ENCODE assay signal across 18 cellular contexts in genomic region chr17:8076502-8077266, GRCh38. TPM values are rescaled to one million over a fixed set of nuclear protein-coding genes. Genes with fewer than 3 reads are reported as not detected.
DNase-seq lines count a peak whose midpoint lies in the region; ATAC-seq and TF ChIP-seq lines count a peak whose summit lies in the region.
"Had no signal": no experiment of that assay in that cellular context is flagged by ENCODE, and none has a peak within 500 bp of the region (broad histone marks: within the 10 kb centered on the region; RNA-seq: fewer than 3 reads in every experiment).

No MANE protein-coding gene starts in this region.

- CTCF ChIA-PET in HEK293 (lab: Yijun Ruan, JAX), result interaction anchor here (0.6 to 27.3 kb wide), 5 partner anchors 12 to 300 kb away, joined by 3 to 561 read pairs (median 214); partner anchors contain the start of gene ALOX12B

- H2BK15ac ChIP-seq in neuronal stem cell (ENCODE audit: low read length), result no peak overlapping the region

- peak overlapping the region; percentile 24 for H3K9ac ChIP-seq in neuronal stem cell (ENCODE audit: low read depth, low read length, poor library complexity)
- H3K9ac ChIP-seq: BLaER1, GM23248 had no signal

- no peak overlapping the region for H4K91ac ChIP-seq in neuronal stem cell (ENCODE audit: low read depth, low read length, poor library complexity)

- TF ChIP-seq CTCF in HEK293 (tag by site-specific recombination; IDR thresholded peaks at IDR 0.05), result no peak

- H3K4me1 ChIP-seq in HEK293 (ENCODE audit: control insufficient read depth, insufficient read depth, low read length) (peaks cover 7% of the 10 kb centered on the region), neuronal stem cell (ENCODE audit: control insufficient read depth in 2 of 2, insufficient read depth in 1 of 2, low read depth in 1 of 2, low read length in 2 of 2) (peaks cover 4 to 10% of the 10 kb centered on the region in 2 donors)

- H3K27me3 Mint-ChIP-seq in activated naive CD4-positive, alpha-beta T cell treated with anti-CD3 and anti-CD28 coated beads, Interleukin-2, amount 50 U/mL, for 24 hours, result peaks cover 19% of the 10 kb centered on the region

- H3K9me3 ChIP-seq in HEK293 (ENCODE audit: control insufficient read depth, insufficient read depth, low read depth, low read length) (no peaks in the 10 kb centered on the region; the same call in 1 of the 2 replicates), neuronal stem cell (replicated peaks in 1 of 2; ENCODE audit: control insufficient read depth in 2 of 2, insufficient read depth in 1 of 2, low read depth in 1 of 2, low read length in 2 of 2) (no peaks in the 10 kb centered on the region)
- H3K9me3 ChIP-seq: BLaER1, HAP-1 had no signal

- no peaks in the 10 kb centered on the region for H3K79me1 ChIP-seq in neuronal stem cell (ENCODE audit: low read depth, low read length)

- H3K18ac ChIP-seq in neuronal stem cell (ENCODE audit: low read length), result no peak overlapping the region

- H3K36me3 ChIP-seq in HEK293 (ENCODE audit: control insufficient read depth in 2 of 2, insufficient read depth in 1 of 2, low read length in 2 of 2) (peaks cover 0 to 3% of the 10 kb centered on the region in 2 experiments; a peak in 1 of 3 replicates), neuronal stem cell (replicated peaks in 1 of 2; ENCODE audit: control insufficient read depth in 2 of 2, insufficient read depth in 2 of 2, low read length in 2 of 2) (no peaks in the 10 kb centered on the region)
- H3K36me3 ChIP-seq: BLaER1, HAP-1 had no signal

- DNase-seq in activated naive CD4-positive, alpha-beta T cell treated with Interleukin-2 at 50 U/mL for 16 hours, result no peak
- no peak for DNase-seq in neuronal stem cell (ENCODE audit: low spot score)
- no peak for DNase-seq in T1000 (lab: John Stamatoyannopoulos, UW)
- no peak for DNase-seq in activated CD8-positive, alpha-beta memory T cell treated with anti-CD3 and anti-CD28 coated beads, Interleukin-2, amount 50 U/mL, for 48 hours
- DNase-seq: 8988T; CD4-positive, alpha-beta memory T cell; DMS153; DMS79 treated with DMSO at 0.1 percent for 48 hours; GF-D8; GM23248 had no signal

- no peaks in the 10 kb centered on the region for H3K9me3 Mint-ChIP-seq in activated naive CD4-positive, alpha-beta T cell treated with anti-CD3 and anti-CD28 coated beads, Interleukin-2, amount 50 U/mL, for 24 hours
- H3K9me3 Mint-ChIP-seq: CD4-positive, alpha-beta memory T cell had no signal

- no peak overlapping the region for H2AK5ac ChIP-seq in neuronal stem cell (ENCODE audit: low read depth, low read length)

- no peak overlapping the region for H3K14ac ChIP-seq in neuronal stem cell (ENCODE audit: low read length)

- no peak overlapping the region for H4K8ac ChIP-seq in neuronal stem cell (ENCODE audit: low read depth, low read length)

- no peak overlapping the region for H2BK12ac ChIP-seq in neuronal stem cell (ENCODE audit: low read length)

- POLR2A ChIA-PET in HEK293 (lab: Yijun Ruan, JAX), result no interaction called here

- no peak overlapping the region for H2BK120ac ChIP-seq in neuronal stem cell (ENCODE audit: low read depth, low read length)

- H2BK5ac ChIP-seq in neuronal stem cell (ENCODE audit: low read length), result no peak overlapping the region

- no peak for ATAC-seq in HG03025 (IDR thresholded peaks at IDR 0.05; ENCODE audit: low FRiP score, unreplicated experiment)

- H3K4me3 ChIP-seq in HEK293 (ENCODE audit: low read depth, low read length) (no peak overlapping the region), neuronal stem cell (ENCODE audit: low read length in 2 of 2) (no peak overlapping the region)
- H3K4me3 ChIP-seq: BLaER1, GM23248, HAP-1 had no signal

- peaks cover 24 to 91% (median 77%) of the 10 kb centered on the region in 3 experiments for H3K27me3 ChIP-seq in neuronal stem cell (ENCODE audit: control insufficient read depth in 3 of 3, insufficient read depth in 3 of 3, low read depth in 1 of 3, low read length in 3 of 3)

- H3K4me3 Mint-ChIP-seq in activated naive CD4-positive, alpha-beta T cell treated with anti-CD3 and anti-CD28 coated beads, Interleukin-2, amount 50 U/mL, for 24 hours, result no peak overlapping the region

- no peak overlapping the region for H3K4ac ChIP-seq in neuronal stem cell (ENCODE audit: low read length)

- H2AFZ ChIP-seq in neuronal stem cell (ENCODE audit: low read length), result no peak overlapping the region
- H2AFZ ChIP-seq: GM23248 had no signal

- no peak overlapping the region for H3K4me2 ChIP-seq in neuronal stem cell (ENCODE audit: insufficient read depth, low read length, poor library complexity, severe bottlenecking)
- H3K4me2 ChIP-seq: BLaER1 had no signal

- H3K4me1 Mint-ChIP-seq in activated naive CD4-positive, alpha-beta T cell treated with anti-CD3 and anti-CD28 coated beads, Interleukin-2, amount 50 U/mL, for 24 hours, result peaks cover 35% of the 10 kb centered on the region

- peak overlapping the region; percentile 68 for H3K27ac Mint-ChIP-seq in activated naive CD4-positive, alpha-beta T cell treated with anti-CD3 and anti-CD28 coated beads, Interleukin-2, amount 50 U/mL, for 24 hours

- WGBS in neuronal stem cell (ENCODE audit: extremely low coverage in 2 of 2, insufficient read length in 2 of 2, insufficient replicate concordance in 1 of 2), 2 donors, result no CpG with 5 or more reads among the region's 13 CpGs

- peak overlapping the region; percentile 30 for H3K23ac ChIP-seq in neuronal stem cell (ENCODE audit: low read depth, low read length, poor library complexity)

- H3K36me3 Mint-ChIP-seq in activated naive CD4-positive, alpha-beta T cell treated with anti-CD3 and anti-CD28 coated beads, Interleukin-2, amount 50 U/mL, for 24 hours, result no peaks in the 10 kb centered on the region
- H3K36me3 Mint-ChIP-seq: CD4-positive, alpha-beta memory T cell had no signal

- H3K27ac ChIP-seq in HEK293 (ENCODE audit: extremely low read depth, low read depth, low read length) (no peak overlapping the region), neuronal stem cell (replicated peaks; ENCODE audit: low read length) (no peak overlapping the region)
- H3K27ac ChIP-seq: BLaER1, GM23248, HL-60 had no signal

TF ChIP-seq in HEK293, 187 proteins besides CTCF, POLR2A, EP300 and RAD21:
- TF ChIP-seq ZNF16 (tag by site-specific recombination; IDR thresholded peaks at IDR 0.05; ENCODE audit: low read depth) (no peak), RBAK (tag by site-specific recombination; IDR thresholded peaks at IDR 0.05) (no peak), EGR2 (tag by site-specific recombination; IDR thresholded peaks at IDR 0.05; ENCODE audit: low read depth) (0 out of 2 replicates have a peak, but pooled peaks have one; percentile 34), ZFHX2 (tag by site-specific recombination; conservative IDR thresholded peaks at IDR 0.05) (0 out of 2 replicates have a peak, but pooled peaks have one; percentile 23)

RNA-seq across cellular contexts. Expression of gene ALOX12B, which starts 10.8 kb away (rescaled TPM):
- polyA plus RNA-seq in neuronal stem cell (2013, experiment 1 of 2), result 0.33 TPM
- 0.29 TPM for polyA plus RNA-seq in neuronal stem cell (2013, experiment 2 of 2)
- polyA plus RNA-seq: AG04450, CD14-positive monocyte, GM23248 had no signal

RNA-seq across cellular contexts. Expression of gene ALOX15B, which starts 37.8 kb away (rescaled TPM):
- polyA plus RNA-seq in neuronal stem cell (2013, experiment 1 of 2), result not detected
- not detected for polyA plus RNA-seq in neuronal stem cell (2013, experiment 2 of 2)
- polyA plus RNA-seq: AG04450; CD4-positive, alpha-beta memory T cell; GM23248 had no signal

RNA-seq across cellular contexts. Expression of gene ALOXE3, which starts 41.6 kb away (rescaled TPM):
- 0.07 TPM for polyA plus RNA-seq in neuronal stem cell (2013, experiment 1 of 2)
- polyA plus RNA-seq in neuronal stem cell (2013, experiment 2 of 2), result 0.11 TPM
- polyA plus RNA-seq: CD14-positive monocyte had no signal

RNA-seq across cellular contexts. Expression of gene HES7, which starts 47.2 kb away (rescaled TPM):
- 5.8 TPM for polyA plus RNA-seq in neuronal stem cell (2013, experiment 1 of 2)
- polyA plus RNA-seq in neuronal stem cell (2013, experiment 2 of 2), result 4.2 TPM
- polyA plus RNA-seq: AG04450; CD14-positive monocyte; CD4-positive, alpha-beta memory T cell; GM23248 had no signal
